8 cellular contexts compared by ENCODE assay signal in genomic region chr2:235263205-235264120, GRCh38.
DNase-seq lines count a peak whose midpoint lies in the region; ATAC-seq and TF ChIP-seq lines count a peak whose summit lies in the region.

No MANE protein-coding gene starts in this region.

- peak overlapping the region; percentile 43 for H3K9ac ChIP-seq in SK-N-MC (ENCODE audit: insufficient read length)

- no peak for TF ChIP-seq CTCF in ovary (IDR thresholded peaks at IDR 0.05)

- ATAC-seq in GM21367 (IDR thresholded peaks at IDR 0.05; ENCODE audit: unreplicated experiment): no peak

- H3K27ac ChIP-seq in SK-N-MC: peak overlapping the region; percentile 64; the same call in 1 of the 2 replicates
- H3K27ac ChIP-seq in ovary: no peak overlapping the region

- WGBS in ovary, 3 donors: 27 to 43% (median 38%) methylated on average over 28 of the region's 28 CpGs

- no peaks in the 10 kb centered on the region for H3K27me3 ChIP-seq in ovary

- peak overlapping the region; percentile 67 for H3K4me3 ChIP-seq in SK-N-MC
- H3K4me3 ChIP-seq in ovary: no peak overlapping the region

- no peak for TF ChIP-seq POLR2A in ovary (IDR thresholded peaks at IDR 0.05)

- intact Hi-C loops in ovary (cut with DNase I): no loop called here

- peak; percentile 52 for DNase-seq in EH (ENCODE audit: low read depth)
- DNase-seq in SK-N-MC (ENCODE audit: low read depth, low spot score): no peak
- peak; percentile 89 for DNase-seq in globus pallidus (ENCODE audit: low spot score)
- DNase-seq in ovary: peak; percentile 52 to 73 (median 70)
- no peak for DNase-seq in GF-D8 (lab: John Stamatoyannopoulos, UW)
- no peak for DNase-seq in activated CD8-positive, alpha-beta memory T cell treated with anti-CD3 and anti-CD28 coated beads, Interleukin-2, amount 50 U/mL, for 48 hours
- no peak for DNase-seq in activated T-cell treated with anti-CD3 and anti-CD28 coated beads, Interleukin-2, amount 50 U/mL, for 1 hour

- TF ChIP-seq EP300 in ovary (IDR thresholded peaks at IDR 0.05): no peak

- H3K36me3 ChIP-seq in SK-N-MC (ENCODE audit: insufficient read depth, low read length): no peaks in the 10 kb centered on the region
- no peaks in the 10 kb centered on the region for H3K36me3 ChIP-seq in ovary

- H3K9me3 ChIP-seq in SK-N-MC (ENCODE audit: low read depth, low read length) (no peaks in the 10 kb centered on the region), ovary (no peaks in the 10 kb centered on the region)

- peaks cover 3% of the 10 kb centered on the region for H3K4me1 ChIP-seq in ovary (ENCODE audit: insufficient read depth)

Comparison
In these comparisons a context has a peak if more than half of its experiments do, and no peak if none do; other contexts are left out.
1. DNase-seq: peak in EH (single experiment), globus pallidus (single experiment) and ovary (5 of 5); none in SK-N-MC (single experiment), GF-D8 (single experiment), activated CD8-positive, alpha-beta memory T cell treated with anti-CD3 and anti-CD28 coated beads, Interleukin-2, amount 50 U/mL, for 48 hours (single experiment) and activated T-cell treated with anti-CD3 and anti-CD28 coated beads, Interleukin-2, amount 50 U/mL, for 1 hour (single experiment).